Comparison of ENCODE assay signal across 11 cellular contexts in the genomic region with DNA sequence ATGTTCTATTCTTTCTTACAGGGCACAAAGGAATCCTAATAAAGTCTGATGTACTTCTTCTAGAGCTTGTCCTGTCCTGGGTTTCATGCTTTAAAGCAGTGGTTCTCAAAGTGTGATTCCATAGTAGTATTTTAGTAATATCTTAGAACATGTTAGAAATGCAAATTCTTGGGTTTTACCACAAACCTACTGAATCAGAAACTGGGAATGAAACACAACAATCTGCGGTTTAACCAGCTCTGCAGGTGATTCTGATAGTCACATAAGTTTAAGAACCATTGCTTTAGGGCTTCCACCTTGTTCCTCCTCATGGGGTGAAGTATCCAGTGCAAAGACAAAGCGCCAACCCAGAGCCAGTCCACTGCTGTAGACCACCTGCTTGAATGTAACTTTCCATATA. TPM values are rescaled to one million over a fixed set of nuclear protein-coding genes. Genes with fewer than 3 reads are reported as not detected.
DNase-seq lines count a peak whose midpoint lies in the region; ATAC-seq and FAIRE-seq lines count a peak whose summit lies in the region.
"Had no signal": no experiment of that assay in that cellular context is flagged by ENCODE, and none has a peak within 500 bp of the region (broad histone marks: within the 10 kb centered on the region; RNA-seq: fewer than 3 reads in every experiment).

No MANE protein-coding gene starts in this region.

- no peak overlapping the region for H3K18ac ChIP-seq in neuronal stem cell (ENCODE audit: low read length)

- no CpG with 5 or more reads among the region's 2 CpGs for WGBS in neuronal stem cell (ENCODE audit: extremely low coverage in 2 of 2, insufficient read length in 2 of 2, insufficient replicate concordance in 1 of 2), 2 donors

- no peak overlapping the region for H3K14ac ChIP-seq in neuronal stem cell (ENCODE audit: low read length)

- H2AK5ac ChIP-seq in neuronal stem cell (ENCODE audit: low read depth, low read length) = no peak overlapping the region

- no peak overlapping the region for H2BK12ac ChIP-seq in neuronal stem cell (ENCODE audit: low read length)

- FAIRE-seq in RCC 7860 (lab: Jason Lieb, UNC) = peak; percentile 77

- no peaks in the 10 kb centered on the region for H3K27me3 ChIP-seq in neuronal stem cell (ENCODE audit: control insufficient read depth in 3 of 3, insufficient read depth in 3 of 3, low read depth in 1 of 3, low read length in 3 of 3)
- H3K27me3 ChIP-seq: BLaER1, gastrocnemius medialis had no signal

- H4K8ac ChIP-seq in neuronal stem cell (ENCODE audit: low read depth, low read length) = no peak overlapping the region

- no peak overlapping the region for H2BK120ac ChIP-seq in neuronal stem cell (ENCODE audit: low read depth, low read length)

- H3K4ac ChIP-seq in neuronal stem cell (ENCODE audit: low read length) = no peak overlapping the region

- no peak overlapping the region for H4K91ac ChIP-seq in neuronal stem cell (ENCODE audit: low read depth, low read length, poor library complexity)

- H3K4me3 ChIP-seq in neuronal stem cell (ENCODE audit: low read length in 2 of 2) = no peak overlapping the region
- H3K4me3 ChIP-seq: BLaER1, gastrocnemius medialis had no signal

- DNase-seq in RCC 7860 (ENCODE audit: low spot score) (peak; percentile 40), SKM-1 treated with dmso at 0.1 percent for 144 hours (lab: John Stamatoyannopoulos, UW; ENCODE audit: unreplicated experiment) (no peak), neuronal stem cell (ENCODE audit: low spot score) (no peak)
- DNase-seq in stimulated activated CD4-positive, alpha-beta T cell treated with anti-CD3 and anti-CD28 coated beads, Interleukin-2, amount 100 ng/mL, for 48 hours = no peak
- DNase-seq: gastrocnemius medialis, T-cell had no signal

- H3K79me1 ChIP-seq in neuronal stem cell (ENCODE audit: low read depth, low read length) = no peaks in the 10 kb centered on the region

- no peak overlapping the region for H3K23ac ChIP-seq in neuronal stem cell (ENCODE audit: low read depth, low read length, poor library complexity)

- H2AFZ ChIP-seq in neuronal stem cell (ENCODE audit: low read length) = no peak overlapping the region

- H2BK5ac ChIP-seq in neuronal stem cell (ENCODE audit: low read length) = no peak overlapping the region

- peaks cover 8 to 13% of the 10 kb centered on the region in 2 donors for H3K4me1 ChIP-seq in neuronal stem cell (ENCODE audit: control insufficient read depth in 2 of 2, insufficient read depth in 1 of 2, low read depth in 1 of 2, low read length in 2 of 2)
- H3K4me1 ChIP-seq: gastrocnemius medialis had no signal

- H3K36me3 ChIP-seq in neuronal stem cell (replicated peaks in 1 of 2; ENCODE audit: control insufficient read depth in 2 of 2, insufficient read depth in 2 of 2, low read length in 2 of 2) = no peaks in the 10 kb centered on the region
- H3K36me3 ChIP-seq: BLaER1, gastrocnemius medialis had no signal

- H3K27ac ChIP-seq in neuronal stem cell (replicated peaks; ENCODE audit: low read length) = no peak overlapping the region
- H3K27ac ChIP-seq: BLaER1, gastrocnemius medialis had no signal

- peak; percentile 93 for ATAC-seq in GM18499 (IDR thresholded peaks at IDR 0.05; ENCODE audit: insufficient read depth, unreplicated experiment)
- ATAC-seq in GM19468 (IDR thresholded peaks at IDR 0.05; ENCODE audit: extremely low read depth, unreplicated experiment) = peak; percentile 92
- ATAC-seq in HG03025 (IDR thresholded peaks at IDR 0.05; ENCODE audit: low FRiP score, unreplicated experiment) = peak; percentile 92
- no peak for ATAC-seq in activated CD4-positive, CD25-positive, alpha-beta regulatory T cell treated with anti-CD3 and anti-CD28 coated beads, Interleukin-2, amount 50 U/mL, for 24 hours
- ATAC-seq: gastrocnemius medialis, T-cell had no signal

- no peak overlapping the region for H3K9ac ChIP-seq in neuronal stem cell (ENCODE audit: low read depth, low read length, poor library complexity)
- H3K9ac ChIP-seq: BLaER1 had no signal

- H3K9me3 ChIP-seq in neuronal stem cell (replicated peaks in 1 of 2; ENCODE audit: control insufficient read depth in 2 of 2, insufficient read depth in 1 of 2, low read depth in 1 of 2, low read length in 2 of 2) = no peaks in the 10 kb centered on the region
- H3K9me3 ChIP-seq: BLaER1, gastrocnemius medialis had no signal

- no peak overlapping the region for H2BK15ac ChIP-seq in neuronal stem cell (ENCODE audit: low read length)

- H3K4me2 ChIP-seq in neuronal stem cell (ENCODE audit: insufficient read depth, low read length, poor library complexity, severe bottlenecking) = no peak overlapping the region
- H3K4me2 ChIP-seq: BLaER1 had no signal

RNA-seq across cellular contexts. Expression of a gene that starts 41.1 kb away (rescaled TPM):
- 1.0 TPM for polyA plus RNA-seq in neuronal stem cell (2013, experiment 1 of 2)
- 1.1 TPM for polyA plus RNA-seq in neuronal stem cell (2013, experiment 2 of 2)

Comparison
In these comparisons a context has a peak if more than half of its experiments do, and no peak if none do; other contexts are left out.
1. ATAC-seq: peak in GM18499 (single experiment), GM19468 (single experiment) and HG03025 (single experiment); none in activated CD4-positive, CD25-positive, alpha-beta regulatory T cell treated with anti-CD3 and anti-CD28 coated beads, Interleukin-2, amount 50 U/mL, for 24 hours (0 of 2).